In genomic region chr14:76948976-76949375, GRCh38 we compare ENCODE assay signal across 22 cellular contexts.
DNase-seq lines count a peak whose midpoint lies in the region; ATAC-seq, FAIRE-seq and TF ChIP-seq lines count a peak whose summit lies in the region.
"Had no signal": no experiment of that assay in that cellular context is flagged by ENCODE, and none has a peak within 500 bp of the region (broad histone marks: within the 10 kb centered on the region; RNA-seq: fewer than 3 reads in every experiment).

No MANE protein-coding gene starts in this region.

- H3K36me3 Mint-ChIP-seq in natural killer cell treated with Interleukin-12 subunit alpha and Interleukin-12 subunit beta and Interleukin-15 and Interleukin-18, amount 100 ng/mL, for 72 hours: no peaks in the 10 kb centered on the region
- no peaks in the 10 kb centered on the region for H3K36me3 Mint-ChIP-seq in natural killer cell
- no peaks in the 10 kb centered on the region for H3K36me3 Mint-ChIP-seq in astrocyte (ENCODE audit: low read depth, unreplicated experiment)
- no peaks in the 10 kb centered on the region for H3K36me3 Mint-ChIP-seq in osteocyte (ENCODE audit: unreplicated experiment)
- H3K36me3 Mint-ChIP-seq: memory B cell had no signal

- no peaks in the 10 kb centered on the region for H4K20me1 ChIP-seq in astrocyte (ENCODE audit: insufficient read depth, low read length)

- no peak for TF ChIP-seq CTCF in natural killer cell (IDR thresholded peaks at IDR 0.05)
- TF ChIP-seq CTCF in astrocyte (IDR thresholded peaks at IDR 0.05; ENCODE audit: insufficient read depth, low read depth, low read length): no peak
- no peak for TF ChIP-seq CTCF in osteocyte (IDR thresholded peaks at IDR 0.05)
- TF ChIP-seq CTCF in vagina (IDR thresholded peaks at IDR 0.05): no peak

- peak overlapping the region in 1 of 2 donors; percentile 33 for H3K27ac Mint-ChIP-seq in natural killer cell treated with Interleukin-12 subunit alpha and Interleukin-12 subunit beta and Interleukin-15 and Interleukin-18, amount 100 ng/mL, for 72 hours
- H3K27ac Mint-ChIP-seq in natural killer cell: no peak overlapping the region
- H3K27ac Mint-ChIP-seq in astrocyte (ENCODE audit: unreplicated experiment): peak overlapping the region; percentile 41
- H3K27ac Mint-ChIP-seq in osteocyte (ENCODE audit: unreplicated experiment): peak overlapping the region; percentile 95
- H3K27ac Mint-ChIP-seq: memory B cell had no signal

- H2AFZ ChIP-seq in astrocyte (ENCODE audit: low read depth, low read length): no peak overlapping the region

- peaks cover 50% of the 10 kb centered on the region for H3K4me1 ChIP-seq in astrocyte (ENCODE audit: insufficient read depth, low read length)
- peaks cover 58% of the 10 kb centered on the region for H3K4me1 ChIP-seq in vagina

- no peak for TF ChIP-seq POLR2A in vagina (IDR thresholded peaks at IDR 0.05)

- H3K27ac ChIP-seq in astrocyte (ENCODE audit: low read depth, low read length) (no peak overlapping the region), vagina (peak overlapping the region; percentile 80)

- H3K4me3 ChIP-seq in astrocyte (ENCODE audit: insufficient read depth, low read depth, low read length) (no peak overlapping the region), vagina (no peak overlapping the region)
- H3K4me3 ChIP-seq: HAP-1, uterus had no signal

- peaks cover 43 to 47% of the 10 kb centered on the region in 2 donors for H3K4me1 Mint-ChIP-seq in natural killer cell treated with Interleukin-12 subunit alpha and Interleukin-12 subunit beta and Interleukin-15 and Interleukin-18, amount 100 ng/mL, for 72 hours (ENCODE audit: low read depth in 2 of 2)
- peaks cover 13 to 30% of the 10 kb centered on the region in 2 donors for H3K4me1 Mint-ChIP-seq in natural killer cell
- H3K4me1 Mint-ChIP-seq in astrocyte (ENCODE audit: low read depth, unreplicated experiment): peaks cover 42% of the 10 kb centered on the region
- H3K4me1 Mint-ChIP-seq in osteocyte (ENCODE audit: unreplicated experiment): peaks cover 71% of the 10 kb centered on the region

- H3K27me3 ChIP-seq in astrocyte (ENCODE audit: insufficient read depth, low read length): no peaks in the 10 kb centered on the region
- no peaks in the 10 kb centered on the region for H3K27me3 ChIP-seq in vagina
- H3K27me3 ChIP-seq: uterus had no signal

- H3K9ac ChIP-seq in astrocyte (ENCODE audit: low read length): no peak overlapping the region

- no peaks in the 10 kb centered on the region for H3K9me3 Mint-ChIP-seq in natural killer cell treated with Interleukin-12 subunit alpha and Interleukin-12 subunit beta and Interleukin-15 and Interleukin-18, amount 100 ng/mL, for 72 hours
- H3K9me3 Mint-ChIP-seq in natural killer cell (no peaks in the 10 kb centered on the region), astrocyte (ENCODE audit: unreplicated experiment) (no peaks in the 10 kb centered on the region), osteocyte (ENCODE audit: unreplicated experiment) (no peaks in the 10 kb centered on the region)
- H3K9me3 Mint-ChIP-seq: activated T-cell treated with anti-CD3 and anti-CD28 coated beads, Interleukin-2, amount 50 U/mL, for 4 hours; memory B cell had no signal

- FAIRE-seq in astrocyte (lab: Jason Lieb, UNC): no peak
- FAIRE-seq: colon, D721Med had no signal

- intact Hi-C loops in natural killer cell (cut with micrococcal nuclease) (no loop called here), vagina (cut with DNase I) (no loop called here)

- H3K4me2 ChIP-seq in astrocyte (ENCODE audit: low read length): no peak overlapping the region

- H3K79me2 ChIP-seq in astrocyte (ENCODE audit: insufficient read depth, low read length): no peaks in the 10 kb centered on the region

- H3K27me3 Mint-ChIP-seq in natural killer cell treated with Interleukin-12 subunit alpha and Interleukin-12 subunit beta and Interleukin-15 and Interleukin-18, amount 100 ng/mL, for 72 hours: no peaks in the 10 kb centered on the region
- H3K27me3 Mint-ChIP-seq in natural killer cell (ENCODE audit: low read depth in 2 of 2): no peaks in the 10 kb centered on the region
- H3K27me3 Mint-ChIP-seq in astrocyte (ENCODE audit: low read depth, unreplicated experiment): no peaks in the 10 kb centered on the region
- H3K27me3 Mint-ChIP-seq in osteocyte (ENCODE audit: unreplicated experiment): no peaks in the 10 kb centered on the region
- H3K27me3 Mint-ChIP-seq: memory B cell had no signal

- H3K9me3 ChIP-seq in astrocyte (ENCODE audit: insufficient read depth, low read depth, low read length) (no peaks in the 10 kb centered on the region), vagina (no peaks in the 10 kb centered on the region)
- H3K9me3 ChIP-seq: HAP-1, uterus had no signal

- ATAC-seq in natural killer cell treated with Interleukin-12 subunit alpha and Interleukin-12 subunit beta and Interleukin-15 and Interleukin-18, amount 100 ng/mL, for 72 hours: no peak
- ATAC-seq in natural killer cell (no peak), left lobe of liver (no peak)
- ATAC-seq: activated T-cell treated with anti-CD3 and anti-CD28 coated beads, Interleukin-2, amount 50 U/mL, for 4 hours; sciatic nerve had no signal

- H3K4me3 Mint-ChIP-seq in natural killer cell treated with Interleukin-12 subunit alpha and Interleukin-12 subunit beta and Interleukin-15 and Interleukin-18, amount 100 ng/mL, for 72 hours: peak overlapping the region; percentile 22
- H3K4me3 Mint-ChIP-seq in natural killer cell (no peak overlapping the region), astrocyte (ENCODE audit: unreplicated experiment) (no peak overlapping the region), osteocyte (ENCODE audit: unreplicated experiment) (no peak overlapping the region)
- H3K4me3 Mint-ChIP-seq: activated T-cell treated with anti-CD3 and anti-CD28 coated beads, Interleukin-2, amount 50 U/mL, for 4 hours; memory B cell had no signal

- no peak for DNase-seq in natural killer cell treated with Interleukin-12 subunit alpha and Interleukin-12 subunit beta and Interleukin-15 and Interleukin-18, amount 100 ng/mL, for 72 hours (ENCODE audit: low spot score)
- DNase-seq in natural killer cell (no peak), astrocyte (ENCODE audit: low read depth) (no peak), osteocyte (ENCODE audit: extremely low spot score, unreplicated experiment) (no peak), vagina (ENCODE audit: extremely low spot score in 2 of 2) (no peak), left lobe of liver (ENCODE audit: low spot score) (no peak), NCI-H146 treated with DMSO at 0.1 percent for 48 hours (lab: John Stamatoyannopoulos, UW; ENCODE audit: unreplicated experiment) (no peak)
- no peak for DNase-seq in activated CD4-positive, alpha-beta T cell treated with anti-CD3 and anti-CD28 coated beads, Interleukin-2, amount 50 U/mL, for 48 hours
- DNase-seq: activated CD8-positive, alpha-beta memory T cell treated with anti-CD3 and anti-CD28 coated beads for 24 hours; activated naive CD4-positive, alpha-beta T cell treated with anti-CD3 and anti-CD28 coated beads, Interleukin-2, amount 50 U/mL, for 16 hours; activated T-cell treated with anti-CD3 and anti-CD28 coated beads, Interleukin-2, amount 50 U/mL, for 4 hours; EL; kidney glomerular epithelial cell; NCI-H1417; NCI-H526; stimulated activated CD8-positive, alpha-beta memory T cell treated with anti-CD3 and anti-CD28 coated beads, Interleukin-4, amount 100 ng/mL, for 48 hours; uterus had no signal

- H3K36me3 ChIP-seq in astrocyte (ENCODE audit: insufficient read depth, low read length) (no peaks in the 10 kb centered on the region), vagina (no peaks in the 10 kb centered on the region)
- H3K36me3 ChIP-seq: HAP-1, uterus had no signal

Comparison
In these comparisons a context has a peak if more than half of its experiments do, and no peak if none do; other contexts are left out.
1. H3K27ac Mint-ChIP-seq: peak in astrocyte (single experiment) and osteocyte (single experiment); none in natural killer cell (0 of 2).